In genomic region chrX:1355131-1355799, GRCh38 we compare ENCODE assay signal across 14 cellular contexts. TPM values are rescaled to one million over a fixed set of nuclear protein-coding genes. Genes with fewer than 3 reads are reported as not detected.
DNase-seq lines count a peak whose midpoint lies in the region; ATAC-seq, FAIRE-seq and TF ChIP-seq lines count a peak whose summit lies in the region.
"Had no signal": no experiment of that assay in that cellular context is flagged by ENCODE, and none has a peak within 500 bp of the region (broad histone marks: within the 10 kb centered on the region; RNA-seq: fewer than 3 reads in every experiment).

No MANE protein-coding gene starts in this region.

- no peak overlapping the region for H3K4me3 Mint-ChIP-seq in activated T-helper 1 cell treated with anti-CD3 and anti-CD28 coated beads, Interleukin-12 subunit alpha, Interleukin-12 subunit beta, Interleukin-2, Interleukin-4 antibody, amounts not matched to agents 30 ng/mL and 10 ng/mL and 1 ng/mL, durations not matched to agents 14 hours and 24 hours and 36 hours

- ATAC-seq in HG03520 (IDR thresholded peaks at IDR 0.05; ENCODE audit: unreplicated experiment) (no peak), HG02938 (IDR thresholded peaks at IDR 0.05; ENCODE audit: unreplicated experiment) (no peak)

- peaks cover 30% of the 10 kb centered on the region for H3K36me3 Mint-ChIP-seq in activated T-helper 1 cell treated with anti-CD3 and anti-CD28 coated beads, Interleukin-12 subunit alpha, Interleukin-12 subunit beta, Interleukin-2, Interleukin-4 antibody, amounts not matched to agents 30 ng/mL and 10 ng/mL and 1 ng/mL, durations not matched to agents 14 hours and 24 hours and 36 hours (ENCODE audit: low read depth)

- H3K27ac Mint-ChIP-seq in activated T-helper 1 cell treated with anti-CD3 and anti-CD28 coated beads, Interleukin-12 subunit alpha, Interleukin-12 subunit beta, Interleukin-2, Interleukin-4 antibody, amounts not matched to agents 30 ng/mL and 10 ng/mL and 1 ng/mL, durations not matched to agents 14 hours and 24 hours and 36 hours, result peak overlapping the region; percentile 36

- no peak for FAIRE-seq in GM12892 (lab: Jason Lieb, UNC)
- FAIRE-seq: HTR-8/SVneo, pancreas had no signal

- no peak for TF ChIP-seq CTCF in GM10266 (IDR thresholded peaks at IDR 0.05; ENCODE audit: control insufficient read depth, insufficient read depth, low read depth, missing control alignments)

- DNase-seq in A172 (ENCODE audit: low spot score), result peak; percentile 51
- no peak for DNase-seq in GM12892 (ENCODE audit: insufficient read length)
- no peak for DNase-seq in activated T-helper 1 cell treated with anti-CD3 and anti-CD28 coated beads, Interleukin-12 subunit alpha, Interleukin-12 subunit beta, Interleukin-2, Interleukin-4 antibody, amounts not matched to agents 30 ng/mL and 10 ng/mL and 1 ng/mL, durations not matched to agents 14 hours and 24 hours and 36 hours (ENCODE audit: low spot score)
- DNase-seq in left kidney (ENCODE audit: low read depth, low spot score), result peak; percentile 61
- DNase-seq in GM10266 (ENCODE audit: extremely low spot score), result no peak
- DNase-seq in stimulated activated CD4-positive, alpha-beta T cell treated with anti-CD3 and anti-CD28 coated beads, Interleukin-4, amount 100 ng/mL, for 1 hour, result no peak
- DNase-seq: C1 segment of cervical spinal cord; effector CD8-positive, alpha-beta T cell; NCI-H146 had no signal

- peak; percentile 44; the same call in 1 of the 2 replicates for TF ChIP-seq POLR2A in GM12892 (IDR thresholded peaks at IDR 0.05; ENCODE audit: low read depth, low read length)

- no peaks in the 10 kb centered on the region for H3K4me1 Mint-ChIP-seq in activated T-helper 1 cell treated with anti-CD3 and anti-CD28 coated beads, Interleukin-12 subunit alpha, Interleukin-12 subunit beta, Interleukin-2, Interleukin-4 antibody, amounts not matched to agents 30 ng/mL and 10 ng/mL and 1 ng/mL, durations not matched to agents 14 hours and 24 hours and 36 hours (ENCODE audit: low read depth)

- H3K9me3 Mint-ChIP-seq in activated T-helper 1 cell treated with anti-CD3 and anti-CD28 coated beads, Interleukin-12 subunit alpha, Interleukin-12 subunit beta, Interleukin-2, Interleukin-4 antibody, amounts not matched to agents 30 ng/mL and 10 ng/mL and 1 ng/mL, durations not matched to agents 14 hours and 24 hours and 36 hours, result peaks cover 13% of the 10 kb centered on the region

- H3K27me3 Mint-ChIP-seq in activated T-helper 1 cell treated with anti-CD3 and anti-CD28 coated beads, Interleukin-12 subunit alpha, Interleukin-12 subunit beta, Interleukin-2, Interleukin-4 antibody, amounts not matched to agents 30 ng/mL and 10 ng/mL and 1 ng/mL, durations not matched to agents 14 hours and 24 hours and 36 hours (ENCODE audit: insufficient read depth), result no peaks in the 10 kb centered on the region

- intact Hi-C loops in activated T-helper 1 cell treated with anti-CD3 and anti-CD28 coated beads, Interleukin-12 subunit alpha, Interleukin-12 subunit beta, Interleukin-2, Interleukin-4 antibody, amounts not matched to agents 30 ng/mL and 10 ng/mL and 1 ng/mL, durations not matched to agents 14 hours and 24 hours and 36 hours (cut with micrococcal nuclease), result no loop called here

RNA-seq across cellular contexts. Expression of gene IL3RA, which starts 18.7 kb away (rescaled TPM):
- total RNA-seq in A172 (2014; rRNA removed; shearing (Covaris generic)), result not detected in 2 replicates
- 15.4 TPM for polyA plus RNA-seq in GM12892 (2012; ENCODE audit: missing spikeins)
- total RNA-seq in activated T-helper 1 cell treated with anti-CD3 and anti-CD28 coated beads, Interleukin-12 subunit alpha, Interleukin-12 subunit beta, Interleukin-2, Interleukin-4 antibody, amounts not matched to agents 30 ng/mL and 10 ng/mL and 1 ng/mL, durations not matched to agents 14 hours and 24 hours and 36 hours, result 4.2 and 5.3 TPM in 2 replicates
- total RNA-seq: activated CD8-positive, alpha-beta memory T cell treated with anti-CD3 and anti-CD28 coated beads for 36 hours had no signal

RNA-seq across cellular contexts. Expression of gene SLC25A6, which starts 36.6 kb away (rescaled TPM):
- total RNA-seq in A172 (2014; rRNA removed; shearing (Covaris generic)), result 121 and 163 TPM in 2 replicates
- polyA plus RNA-seq in GM12892 (2012; ENCODE audit: missing spikeins), result 337 TPM
- total RNA-seq in activated T-helper 1 cell treated with anti-CD3 and anti-CD28 coated beads, Interleukin-12 subunit alpha, Interleukin-12 subunit beta, Interleukin-2, Interleukin-4 antibody, amounts not matched to agents 30 ng/mL and 10 ng/mL and 1 ng/mL, durations not matched to agents 14 hours and 24 hours and 36 hours, result 281 and 289 TPM in 2 replicates

Comparison
In these comparisons a context has a peak if more than half of its experiments do, and no peak if none do; other contexts are left out.
1. DNase-seq: peak in A172 (single experiment) and left kidney (single experiment); none in GM12892 (single experiment), activated T-helper 1 cell treated with anti-CD3 and anti-CD28 coated beads, Interleukin-12 subunit alpha, Interleukin-12 subunit beta, Interleukin-2, Interleukin-4 antibody, amounts not matched to agents 30 ng/mL and 10 ng/mL and 1 ng/mL, durations not matched to agents 14 hours and 24 hours and 36 hours (single experiment), GM10266 (single experiment) and stimulated activated CD4-positive, alpha-beta T cell treated with anti-CD3 and anti-CD28 coated beads, Interleukin-4, amount 100 ng/mL, for 1 hour (single experiment).